ENCODE assay signal across 1 cellular context in genomic region chr9:70303268-70303667, GRCh38.
TF ChIP-seq lines count a peak whose summit lies in the region.

No MANE protein-coding gene starts in this region.

TF ChIP-seq in GM23338, 12 proteins besides CTCF, POLR2A, EP300 and RAD21 (continued from another document):
- no peak for TF ChIP-seq REST (IDR thresholded peaks at IDR 0.05; ENCODE audit: unreplicated experiment)
- no peak for TF ChIP-seq JUNB (IDR thresholded peaks at IDR 0.05; ENCODE audit: unreplicated experiment)
- TF ChIP-seq NANOG (IDR thresholded peaks at IDR 0.05; ENCODE audit: borderline replicate concordance), result no peak
- no peak for TF ChIP-seq ZNF462 (CRISPR knock-in tag; IDR thresholded peaks at IDR 0.05)
- no peak for TF ChIP-seq CREB1 (CRISPR knock-in tag; IDR thresholded peaks at IDR 0.05; ENCODE audit: low read depth)
- no peak for TF ChIP-seq STAT1 (IDR thresholded peaks at IDR 0.05; ENCODE audit: unreplicated experiment)
